In the genomic region with DNA sequence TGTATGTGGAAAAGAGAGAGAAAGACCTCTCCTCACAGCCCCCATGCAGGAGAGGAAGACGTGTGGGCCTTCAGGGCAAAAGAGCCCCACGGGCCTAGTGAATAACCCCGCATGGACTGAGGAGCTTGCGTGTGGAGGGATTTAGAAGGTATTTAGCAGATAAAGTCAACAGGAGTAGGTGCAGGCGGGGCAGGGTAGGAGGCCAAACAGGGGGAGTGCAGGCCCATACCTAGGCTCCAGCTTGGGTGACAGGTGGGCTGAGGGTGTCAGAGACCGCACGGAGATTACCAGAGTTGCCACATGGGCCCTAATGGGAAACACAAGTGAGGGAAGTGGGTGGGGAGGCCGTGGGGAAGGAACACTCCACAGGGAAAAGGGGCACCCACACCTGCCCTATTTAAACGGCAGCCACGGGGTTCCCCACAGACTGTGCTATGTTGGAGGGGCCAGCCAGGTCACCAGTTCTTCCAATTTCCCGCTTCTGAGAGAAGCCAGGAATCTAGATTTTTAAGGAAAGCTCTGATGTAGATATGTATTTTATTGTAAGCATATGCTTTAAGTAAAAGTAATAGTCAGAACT, we compare ENCODE assay signal across 18 cellular contexts. TPM values are rescaled to one million over a fixed set of nuclear protein-coding genes. Genes with fewer than 3 reads are reported as not detected.
"Had no signal": no experiment of that assay in that cellular context is flagged by ENCODE, and none has a peak within 500 bp of the region (broad histone marks: within the 10 kb centered on the region; RNA-seq: fewer than 3 reads in every experiment).

No MANE protein-coding gene starts in this region.

- H3K27ac ChIP-seq: dorsolateral prefrontal cortex, hepatocyte, pancreas had no signal

- H3K9me3 Mint-ChIP-seq: naive thymus-derived CD8-positive, alpha-beta T cell had no signal

- DNase-seq: cortex of kidney; dorsolateral prefrontal cortex; effector CD8-positive, alpha-beta T cell; foreskin melanocyte; naive thymus-derived CD8-positive, alpha-beta T cell; nucleus accumbens; pancreas; small intestine; stimulated activated CD4-positive, alpha-beta T cell treated with anti-CD3 and anti-CD28 coated beads, Interleukin-2, amount 100 ng/mL, for 48 hours; stimulated activated naive CD4-positive, alpha-beta T cell treated with Interleukin-2 at 50 U/mL for 16 hours; trophoblast cell had no signal

- H3K9me3 ChIP-seq: mucosa of descending colon, pancreas had no signal

- H3K27me3 ChIP-seq: dorsolateral prefrontal cortex, hepatocyte, pancreas had no signal

- ATAC-seq: mucosa of descending colon; naive thymus-derived CD8-positive, alpha-beta T cell; pancreas; right cardiac atrium had no signal

- H3K4me1 ChIP-seq: pancreas had no signal

- H3K36me3 ChIP-seq: pancreas had no signal

- H3K4me3 ChIP-seq: dorsolateral prefrontal cortex, hepatocyte, mucosa of descending colon, pancreas had no signal

- H3K36me3 Mint-ChIP-seq: naive thymus-derived CD8-positive, alpha-beta T cell had no signal

- H3K4me3 Mint-ChIP-seq: naive thymus-derived CD8-positive, alpha-beta T cell had no signal

- H3K27ac Mint-ChIP-seq: progenitor cell of endocrine pancreas had no signal

RNA-seq across cellular contexts. Expression of gene CNGB1, which starts 8.2 kb away (rescaled TPM):
- total RNA-seq: hepatocyte; kidney epithelial cell; lower leg skin; naive thymus-derived CD8-positive, alpha-beta T cell; progenitor cell of endocrine pancreas; right cardiac atrium had no signal
- polyA plus RNA-seq: hepatocyte; naive thymus-derived CD8-positive, alpha-beta T cell; right cardiac atrium; urinary bladder had no signal
